In genomic region chr14:56290195-56290594, GRCh38 we compare ENCODE assay signal across 5 cellular contexts.
"Had no signal": no experiment of that assay in that cellular context is flagged by ENCODE, and none has a peak within 500 bp of the region (broad histone marks: within the 10 kb centered on the region; RNA-seq: fewer than 3 reads in every experiment).

No MANE protein-coding gene starts in this region.

- ATAC-seq: HepG2, K562 had no signal

- H3K4me3 Mint-ChIP-seq: IgD-negative memory B cell had no signal

- FAIRE-seq: HepG2, K562 had no signal

- H3K4me1 Mint-ChIP-seq: IgD-negative memory B cell had no signal

- DNase-seq: IMR-90, KBM-7 had no signal

- H3K9me3 Mint-ChIP-seq: IgD-negative memory B cell had no signal
